Comparison of ENCODE assay signal across 17 cellular contexts in genomic region chr4:156472624-156473023, GRCh38.
"Had no signal": no experiment of that assay in that cellular context is flagged by ENCODE, and none has a peak within 500 bp of the region (broad histone marks: within the 10 kb centered on the region; RNA-seq: fewer than 3 reads in every experiment).

No MANE protein-coding gene starts in this region.

- H3K27ac ChIP-seq: brain microvascular endothelial cell, dorsolateral prefrontal cortex, epithelial cell of prostate, lower lobe of right lung, neutrophil had no signal

- H3K36me3 ChIP-seq: brain microvascular endothelial cell, lower lobe of right lung, neutrophil had no signal

- ATAC-seq: activated CD8-positive, alpha-beta memory T cell treated with anti-CD3 and anti-CD28 coated beads, Interleukin-2, amount 10 ng/mL, durations not matched to agents 7 days and 5 days; lower lobe of right lung had no signal

- H3K9me3 ChIP-seq: lower lobe of right lung, neutrophil had no signal

- H3K4me3 ChIP-seq: dorsolateral prefrontal cortex, lower lobe of right lung had no signal

- H3K4me1 ChIP-seq: lower lobe of right lung had no signal

- DNase-seq: activated B cell treated with CpG ODN at 0.5 μM for 24 hours; activated CD4-positive, alpha-beta memory T cell treated with anti-CD3 and anti-CD28 coated beads, Interleukin-2, amount 10 ng/mL, durations not matched to agents 7 days and 5 days; activated CD4-positive, alpha-beta T cell treated with anti-CD3 and anti-CD28 coated beads for 4 hours; activated CD8-positive, alpha-beta memory T cell treated with anti-CD3 and anti-CD28 coated beads, Interleukin-2, amount 10 ng/mL, durations not matched to agents 7 days and 5 days; activated naive CD4-positive, alpha-beta T cell; activated naive CD8-positive, alpha-beta T cell treated with anti-CD3 and anti-CD28 coated beads, Interleukin-2, amount 10 ng/mL, durations not matched to agents 7 days and 5 days; brain microvascular endothelial cell; central memory CD4-positive, alpha-beta T cell; dorsolateral prefrontal cortex; foreskin melanocyte; hypothalamus; islet precursor cell; lower lobe of right lung; stimulated activated CD4-positive, alpha-beta T cell treated with anti-CD3 and anti-CD28 coated beads, Interleukin-12 subunit alpha, Interleukin-12 subunit beta, amount 100 ng/mL, for 4 hours; trophoblast cell had no signal

- H3K27me3 ChIP-seq: brain microvascular endothelial cell, dorsolateral prefrontal cortex, neutrophil had no signal
